Comparison of ENCODE assay signal across 1 cellular context in genomic region chr4:25159837-25160713, GRCh38.
TF ChIP-seq lines count a peak whose summit lies in the region.

TSS of gene SEPSECS (minus strand) at chr4:25160449. CDS start at chr4:25160369, 80 bp downstream.

TF ChIP-seq in K562, 482 proteins besides CTCF, POLR2A, EP300 and RAD21 (continued from another document and continues in another):
- TF ChIP-seq ZNF592 (IDR thresholded peaks at IDR 0.05) = no peak
- no peak for TF ChIP-seq MEF2D (tag; conservative IDR thresholded peaks at IDR 0.05; ENCODE audit: low read depth)
- TF ChIP-seq ZNF232 (CRISPR knock-in tag; IDR thresholded peaks at IDR 0.05) = peak; percentile 41; the same call in 1 of the 2 replicates
- no peak for TF ChIP-seq SMAD2 (IDR thresholded peaks at IDR 0.05; ENCODE audit: low read depth, low read length)
- TF ChIP-seq NFXL1 (CRISPR knock-in tag; IDR thresholded peaks at IDR 0.05) = no peak
- no peak for TF ChIP-seq LEF1 (IDR thresholded peaks at IDR 0.05)
- peak; percentile 56; the same call in 1 of the 2 replicates for TF ChIP-seq HLTF (IDR thresholded peaks at IDR 0.05)
- TF ChIP-seq POLR2B (IDR thresholded peaks at IDR 0.05; ENCODE audit: low read depth, partially characterized antibody) = peak; percentile 95
- TF ChIP-seq ZNF511 (CRISPR knock-in tag; IDR thresholded peaks at IDR 0.05) = peak; percentile 57; the same call in 1 of the 2 replicates
- peak; percentile 21 for TF ChIP-seq E2F8 (IDR thresholded peaks at IDR 0.05; ENCODE audit: low read depth, partially characterized antibody)
- peak; percentile 96 for TF ChIP-seq PHF8 (IDR thresholded peaks at IDR 0.05; ENCODE audit: borderline replicate concordance, low read length)
- no peak for TF ChIP-seq ZNF699 (CRISPR knock-in tag; IDR thresholded peaks at IDR 0.05; ENCODE audit: insufficient replicate concordance)
- peak; percentile 80 for TF ChIP-seq SOX6 (IDR thresholded peaks at IDR 0.05)
- TF ChIP-seq FOXO4 (CRISPR knock-in tag; IDR thresholded peaks at IDR 0.05) = no peak
- peak; percentile 51; the same call in 1 of the 2 replicates for TF ChIP-seq BRD4 (IDR thresholded peaks at IDR 0.05)
- peak; percentile 54; the same call in 1 of the 2 replicates for TF ChIP-seq ZNF263 (CRISPR knock-in tag; IDR thresholded peaks at IDR 0.05; ENCODE audit: borderline replicate concordance)
- no peak for TF ChIP-seq PHB2 (IDR thresholded peaks at IDR 0.05; ENCODE audit: low read depth)
- TF ChIP-seq NONO (IDR thresholded peaks at IDR 0.05; ENCODE audit: low read depth in 2 of 2, low read length in 1 of 2) = peak in 1 of 2 experiments; percentile 33; a peak in 1 of 4 replicates
- peak in 2 of 3 experiments; percentile 19 to 41 for TF ChIP-seq YY1 (IDR thresholded peaks at IDR 0.05; ENCODE audit: borderline replicate concordance in 1 of 3, control insufficient read depth in 1 of 3, extremely low read depth in 1 of 3, insufficient read depth in 3 of 3, insufficient read length in 1 of 3, insufficient replicate concordance in 2 of 3, low read depth in 1 of 3, low read length in 2 of 3)
- no peak for TF ChIP-seq CCAR2 (IDR thresholded peaks at IDR 0.05; ENCODE audit: low read depth, low read length)
- no peak for TF ChIP-seq PCBP2 (IDR thresholded peaks at IDR 0.05; ENCODE audit: low read depth, low read length, poor library complexity, severe bottlenecking)
- TF ChIP-seq ZFPM2 (CRISPR knock-in tag; IDR thresholded peaks at IDR 0.05) = no peak
- TF ChIP-seq HDAC1 (IDR thresholded peaks at IDR 0.05) = peak in 1 of 2 experiments; percentile 80; a peak in 2 of 4 replicates
- TF ChIP-seq ZNF311 (CRISPR knock-in tag; IDR thresholded peaks at IDR 0.05) = no peak
- TF ChIP-seq SRSF7 (optimal IDR thresholded peaks at IDR 0.05; ENCODE audit: low read depth, low read length) = no peak
- TF ChIP-seq HMBOX1 (IDR thresholded peaks at IDR 0.05) = peak; percentile 77
- no peak for TF ChIP-seq CLOCK (CRISPR knock-in tag; IDR thresholded peaks at IDR 0.05; ENCODE audit: borderline replicate concordance)
- no peak for TF ChIP-seq XRCC5 (IDR thresholded peaks at IDR 0.05; ENCODE audit: low read depth, low read length)
- TF ChIP-seq E4F1 (CRISPR knock-in tag; IDR thresholded peaks at IDR 0.05; ENCODE audit: borderline replicate concordance) = no peak
- TF ChIP-seq FOXA3 (CRISPR knock-in tag; conservative IDR thresholded peaks at IDR 0.05 in 1 of 2, IDR thresholded peaks at IDR 0.05 in 1 of 2) = peak in 1 of 2 experiments; percentile 58; a peak in 2 of 4 replicates
- peak; percentile 94 to 97 for TF ChIP-seq FOXK2 (conservative IDR thresholded peaks at IDR 0.05 in 1 of 2, IDR thresholded peaks at IDR 0.05 in 1 of 2; ENCODE audit: low read depth in 2 of 2)
- peak; percentile 56; the same call in 1 of the 2 replicates for TF ChIP-seq ZBTB7A (IDR thresholded peaks at IDR 0.05; ENCODE audit: borderline replicate concordance, control insufficient read depth, low read depth, low read length)
- no peak for TF ChIP-seq POLR3G (IDR thresholded peaks at IDR 0.05; ENCODE audit: extremely low read depth, insufficient read length, insufficient replicate concordance)
- peak; percentile 93 for TF ChIP-seq POU5F1 (IDR thresholded peaks at IDR 0.05; ENCODE audit: borderline replicate concordance, low read depth, low read length, partially characterized antibody)
- TF ChIP-seq ADNP (tag; IDR thresholded peaks at IDR 0.05) = no peak
- peak; percentile 69 for TF ChIP-seq DIDO1 (tag; IDR thresholded peaks at IDR 0.05; ENCODE audit: low read depth)
- TF ChIP-seq NEUROD1 (IDR thresholded peaks at IDR 0.05; ENCODE audit: borderline replicate concordance, low read depth, low read length, partially characterized antibody) = peak; percentile 49
- TF ChIP-seq CBX8 (IDR thresholded peaks at IDR 0.05; ENCODE audit: borderline replicate concordance, extremely low read depth, low read depth, low read length, poor library complexity, severe bottlenecking) = no peak
- TF ChIP-seq MXI1 (IDR thresholded peaks at IDR 0.05; ENCODE audit: low read depth, low read length) = no peak
- TF ChIP-seq FOSL1 (tag; conservative IDR thresholded peaks at IDR 0.05) = peak; percentile 23; the same call in 1 of the 2 replicates
- TF ChIP-seq RBM22 (IDR thresholded peaks at IDR 0.05; ENCODE audit: low read depth, low read length, poor library complexity, severe bottlenecking) = peak; percentile 72
- no peak for TF ChIP-seq CEBPB (tag; IDR thresholded peaks at IDR 0.05)
- no peak for TF ChIP-seq RFX7 (CRISPR knock-in tag; IDR thresholded peaks at IDR 0.05)
- peak; percentile 78 for TF ChIP-seq C11orf30 (IDR thresholded peaks at IDR 0.05; ENCODE audit: low read depth)
- TF ChIP-seq SMARCE1 (IDR thresholded peaks at IDR 0.05) = no peak
